Comparison of ENCODE assay signal across 1 cellular context in genomic region chr18:31233550-31234306, GRCh38.
TF ChIP-seq lines count a peak whose summit lies in the region.

No MANE protein-coding gene starts in this region.

TF ChIP-seq in GM12878, 131 proteins besides CTCF, POLR2A, EP300 and RAD21 (continued from another document):
- TF ChIP-seq IKZF1 (conservative IDR thresholded peaks at IDR 0.05), result peak; percentile 40; the same call in 1 of the 2 replicates
TF ChIP-seq in GM12878: peak in this region for 4.
